ENCODE assay signal across 1 cellular context in the genomic region with DNA sequence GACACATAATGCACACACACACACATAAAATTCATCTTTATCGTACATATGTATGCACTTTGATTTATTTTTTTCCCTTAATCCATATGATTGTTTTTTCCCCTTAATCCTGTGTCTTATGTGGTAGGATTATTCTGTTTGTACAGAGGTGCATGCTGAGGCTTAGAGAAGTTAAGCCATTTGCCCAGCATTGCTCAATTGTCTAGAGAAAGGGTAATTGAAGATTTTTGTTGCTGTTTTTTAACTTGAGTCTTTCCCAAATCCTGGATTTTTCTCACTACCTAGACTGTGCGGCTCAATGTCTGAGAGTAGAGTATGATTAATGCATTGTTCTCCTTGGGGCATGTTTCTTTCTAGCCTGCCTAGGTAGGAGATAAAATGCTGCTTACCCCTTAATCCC.
TF ChIP-seq lines count a peak whose summit lies in the region.

No MANE protein-coding gene starts in this region.

TF ChIP-seq in WTC11, 78 proteins besides CTCF, POLR2A, EP300 and RAD21 (continued from another document):
- TF ChIP-seq, protein P1, sequence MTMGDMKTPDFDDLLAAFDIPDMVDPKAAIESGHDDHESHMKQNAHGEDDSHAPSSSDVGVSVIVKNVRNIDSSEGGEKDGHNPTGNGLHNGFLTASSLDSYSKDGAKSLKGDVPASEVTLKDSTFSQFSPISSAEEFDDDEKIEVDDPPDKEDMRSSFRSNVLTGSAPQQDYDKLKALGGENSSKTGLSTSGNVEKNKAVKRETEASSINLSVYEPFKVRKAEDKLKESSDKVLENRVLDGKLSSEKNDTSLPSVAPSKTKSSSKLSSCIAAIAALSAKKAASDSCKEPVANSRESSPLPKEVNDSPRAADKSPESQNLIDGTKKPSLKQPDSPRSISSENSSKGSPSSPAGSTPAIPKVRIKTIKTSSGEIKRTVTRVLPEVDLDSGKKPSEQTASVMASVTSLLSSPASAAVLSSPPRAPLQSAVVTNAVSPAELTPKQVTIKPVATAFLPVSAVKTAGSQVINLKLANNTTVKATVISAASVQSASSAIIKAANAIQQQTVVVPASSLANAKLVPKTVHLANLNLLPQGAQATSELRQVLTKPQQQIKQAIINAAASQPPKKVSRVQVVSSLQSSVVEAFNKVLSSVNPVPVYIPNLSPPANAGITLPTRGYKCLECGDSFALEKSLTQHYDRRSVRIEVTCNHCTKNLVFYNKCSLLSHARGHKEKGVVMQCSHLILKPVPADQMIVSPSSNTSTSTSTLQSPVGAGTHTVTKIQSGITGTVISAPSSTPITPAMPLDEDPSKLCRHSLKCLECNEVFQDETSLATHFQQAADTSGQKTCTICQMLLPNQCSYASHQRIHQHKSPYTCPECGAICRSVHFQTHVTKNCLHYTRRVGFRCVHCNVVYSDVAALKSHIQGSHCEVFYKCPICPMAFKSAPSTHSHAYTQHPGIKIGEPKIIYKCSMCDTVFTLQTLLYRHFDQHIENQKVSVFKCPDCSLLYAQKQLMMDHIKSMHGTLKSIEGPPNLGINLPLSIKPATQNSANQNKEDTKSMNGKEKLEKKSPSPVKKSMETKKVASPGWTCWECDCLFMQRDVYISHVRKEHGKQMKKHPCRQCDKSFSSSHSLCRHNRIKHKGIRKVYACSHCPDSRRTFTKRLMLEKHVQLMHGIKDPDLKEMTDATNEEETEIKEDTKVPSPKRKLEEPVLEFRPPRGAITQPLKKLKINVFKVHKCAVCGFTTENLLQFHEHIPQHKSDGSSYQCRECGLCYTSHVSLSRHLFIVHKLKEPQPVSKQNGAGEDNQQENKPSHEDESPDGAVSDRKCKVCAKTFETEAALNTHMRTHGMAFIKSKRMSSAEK (CRISPR knock-in tag; IDR thresholded peaks at IDR 0.05; ENCODE audit: borderline replicate concordance) = no peak
- TF ChIP-seq ATF1 (CRISPR knock-in tag; IDR thresholded peaks at IDR 0.05) (no peak), KAT7 (CRISPR knock-in tag; IDR thresholded peaks at IDR 0.05; ENCODE audit: borderline replicate concordance) (no peak), ZNF219 (CRISPR knock-in tag; IDR thresholded peaks at IDR 0.05; ENCODE audit: borderline replicate concordance) (no peak), GABPB1 (CRISPR knock-in tag; IDR thresholded peaks at IDR 0.05) (no peak), CREM (CRISPR knock-in tag; IDR thresholded peaks at IDR 0.05) (no peak), JAZF1 (CRISPR knock-in tag; IDR thresholded peaks at IDR 0.05) (no peak)
